ENCODE assay signal across 13 cellular contexts in genomic region chr13:36674337-36675212, GRCh38. TPM values are rescaled to one million over a fixed set of nuclear protein-coding genes. Genes with fewer than 3 reads are reported as not detected.
DNase-seq lines count a peak whose midpoint lies in the region; ATAC-seq and TF ChIP-seq lines count a peak whose summit lies in the region.
"Had no signal": no experiment of that assay in that cellular context is flagged by ENCODE, and none has a peak within 500 bp of the region (broad histone marks: within the 10 kb centered on the region; RNA-seq: fewer than 3 reads in every experiment).

No MANE protein-coding gene starts in this region.

- no peaks in the 10 kb centered on the region for H3K36me3 ChIP-seq in left lung
- H3K36me3 ChIP-seq in subcutaneous abdominal adipose tissue (ENCODE audit: control insufficient read depth in 5 of 5, insufficient read depth in 5 of 5, low read length in 5 of 5) = no peaks in the 10 kb centered on the region

- in situ Hi-C loops in GM13977 (cut with MboI; ENCODE audit: low pct_unique_long_range_greater_than_20kb, low sequenced_read_pairs, unreplicated experiment) = no loop called here

- intact Hi-C loops in left lung (cut with DNase I) = no loop called here

- CTCF ChIA-PET in HEK293T (lab: Yijun Ruan, JAX) = no interaction called here

- H3K9ac ChIP-seq in subcutaneous abdominal adipose tissue (ENCODE audit: low read length in 5 of 5) = no peak overlapping the region

- POLR2A ChIA-PET in HEK293T (lab: Yijun Ruan, JAX) = no interaction called here

- DNase-seq in NCI-H524 (lab: John Stamatoyannopoulos, UW) (peak; percentile 12 to 54), NCI-H524 treated with DMSO at 0.1 percent for 48 hours (lab: John Stamatoyannopoulos, UW) (no peak), ecto neural progenitor cell (ENCODE audit: low spot score) (peak; percentile 48), left lung (peak in 1 of 2 donors; percentile 52), GM13977 (ENCODE audit: low spot score) (no peak), HEK293T (ENCODE audit: extremely low spot score) (no peak)
- no peak for DNase-seq in activated CD8-positive, alpha-beta memory T cell treated with anti-CD3 and anti-CD28 coated beads, Interleukin-2, amount 50 U/mL, for 48 hours
- DNase-seq: GDM1, T-helper 9 cell had no signal

- H3K4me1 ChIP-seq in left lung (no peaks in the 10 kb centered on the region), subcutaneous abdominal adipose tissue (ENCODE audit: control insufficient read depth in 5 of 5, insufficient read depth in 5 of 5, low read length in 5 of 5) (peaks cover 0 to 9% (median 5%) of the 10 kb centered on the region in 5 donors)

- H3K4me3 ChIP-seq in left lung = peak overlapping the region in 1 of 2 donors; percentile 26
- H3K4me3 ChIP-seq in subcutaneous abdominal adipose tissue (ENCODE audit: low read depth in 1 of 5, low read length in 5 of 5) = peak overlapping the region in 4 of 5 donors; percentile 24 to 48 (median 36)
- H3K4me3 ChIP-seq: mucosa of descending colon had no signal

- no peak overlapping the region for H3K27ac ChIP-seq in left lung
- H3K27ac ChIP-seq in subcutaneous abdominal adipose tissue (ENCODE audit: low read depth, low read length) = no peak overlapping the region

- no peak for TF ChIP-seq CTCF in left lung (IDR thresholded peaks at IDR 0.05)
- no peak for TF ChIP-seq CTCF in GM13977 (IDR thresholded peaks at IDR 0.05; ENCODE audit: extremely low read depth, insufficient read depth, missing control alignments)

- no peaks in the 10 kb centered on the region for H3K9me3 ChIP-seq in left lung
- no peaks in the 10 kb centered on the region for H3K9me3 ChIP-seq in subcutaneous abdominal adipose tissue (ENCODE audit: control insufficient read depth in 5 of 5, low read length in 5 of 5)
- H3K9me3 ChIP-seq: mucosa of descending colon had no signal

- ATAC-seq in left lung = peak; percentile 47

- peaks cover 35 to 52% of the 10 kb centered on the region in 2 donors for H3K27me3 ChIP-seq in left lung
- peaks cover 7 to 24% (median 20%) of the 10 kb centered on the region in 5 donors for H3K27me3 ChIP-seq in subcutaneous abdominal adipose tissue (ENCODE audit: control insufficient read depth in 5 of 5, insufficient read depth in 4 of 5, low read length in 5 of 5)

TF ChIP-seq in HEK293T, 16 proteins besides CTCF, POLR2A, EP300 and RAD21:
- TF ChIP-seq BHLHE40 (IDR thresholded peaks at IDR 0.05; ENCODE audit: borderline replicate concordance) = no peak
- no peak for TF ChIP-seq SP1 (IDR thresholded peaks at IDR 0.05)
- no peak for TF ChIP-seq ARNT (IDR thresholded peaks at IDR 0.05)
- TF ChIP-seq ZNF384 (IDR thresholded peaks at IDR 0.05) = no peak
- TF ChIP-seq CTBP1 (IDR thresholded peaks at IDR 0.05; ENCODE audit: borderline replicate concordance) = no peak
- TF ChIP-seq FOXK2 (IDR thresholded peaks at IDR 0.05) = no peak
- TF ChIP-seq SUZ12 (IDR thresholded peaks at IDR 0.05) = no peak
- no peak for TF ChIP-seq FOXA1 (IDR thresholded peaks at IDR 0.05)
- TF ChIP-seq LEF1 (IDR thresholded peaks at IDR 0.05; ENCODE audit: borderline replicate concordance) = no peak
- no peak for TF ChIP-seq FOXM1 (IDR thresholded peaks at IDR 0.05; ENCODE audit: borderline replicate concordance)
- TF ChIP-seq PKNOX1 (IDR thresholded peaks at IDR 0.05) = no peak
- no peak for TF ChIP-seq TARDBP (IDR thresholded peaks at IDR 0.05)
- TF ChIP-seq ELF4 (IDR thresholded peaks at IDR 0.05) = no peak
- no peak for TF ChIP-seq L3MBTL2 (conservative IDR thresholded peaks at IDR 0.05)
- no peak for TF ChIP-seq NFRKB (IDR thresholded peaks at IDR 0.05)
- TF ChIP-seq HDGF (IDR thresholded peaks at IDR 0.05; ENCODE audit: borderline replicate concordance) = no peak

RNA-seq across cellular contexts. Expression of gene SERTM1, which starts 0.8 kb away (rescaled TPM):
- 1 to 10 TPM in 1 of 2 donors, under 1 TPM in 1; 0.67 to 2.4 TPM for total RNA-seq in left lung
- total RNA-seq: bronchial epithelial cell, LHCN-M2 had no signal

Comparison
In these comparisons a context has a peak if more than half of its experiments do, and no peak if none do; other contexts are left out.
1. DNase-seq: peak in NCI-H524 (2 of 2) and ecto neural progenitor cell (single experiment); none in NCI-H524 treated with DMSO at 0.1 percent for 48 hours (single experiment), GM13977 (single experiment), activated CD8-positive, alpha-beta memory T cell treated with anti-CD3 and anti-CD28 coated beads, Interleukin-2, amount 50 U/mL, for 48 hours (single experiment) and HEK293T (single experiment).